In the genomic region with DNA sequence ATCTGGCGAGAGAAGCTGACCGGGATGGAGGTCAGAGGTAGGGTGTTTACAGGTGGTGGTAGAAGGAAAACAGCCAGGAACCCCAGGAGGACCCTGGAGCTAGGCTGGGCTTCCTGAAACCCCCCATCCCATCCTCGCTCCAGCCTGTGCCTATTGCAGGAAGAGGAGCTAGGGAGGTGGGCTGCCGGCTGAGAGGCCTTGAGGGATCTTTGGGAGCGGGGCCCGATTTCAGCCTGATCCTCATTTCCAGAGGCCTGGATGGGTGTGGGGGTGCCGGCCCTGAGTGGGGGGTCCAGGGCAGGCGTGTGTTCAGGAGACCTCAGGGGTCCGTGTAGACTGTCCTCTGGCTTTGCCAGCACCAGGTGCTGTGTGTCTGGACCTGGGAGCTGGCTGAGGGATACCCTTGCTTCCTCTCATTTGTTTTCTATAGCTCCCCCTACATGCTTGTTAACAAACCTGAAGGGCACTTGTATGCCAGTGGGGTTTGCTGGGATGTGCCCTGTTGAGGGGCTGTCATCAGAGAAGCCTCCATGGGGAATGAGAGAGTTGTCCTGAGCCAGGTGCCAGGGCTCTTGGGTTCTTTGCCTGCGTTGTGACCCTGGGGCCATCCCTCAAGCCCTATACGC, we compare ENCODE assay signal across 9 cellular contexts. TPM values are rescaled to one million over a fixed set of nuclear protein-coding genes. Genes with fewer than 3 reads are reported as not detected.
A peak's percentile ranks its signal among the peaks of the same experiment; 100 is the strongest.
DNase-seq lines count a peak whose midpoint lies in the region; ATAC-seq lines count a peak whose summit lies in the region.
"Had no signal": no experiment of that assay in that cellular context is flagged by ENCODE, and none has a peak within 500 bp of the region (broad histone marks: within the 10 kb centered on the region; RNA-seq: fewer than 3 reads in every experiment).

No MANE protein-coding gene starts in this region.

- CTCF ChIA-PET in activated naive CD4-positive, alpha-beta T cell treated with anti-CD3 and anti-CD28 coated beads for 36 hours (lab: Charles Lee): interaction anchor here (1.5 kb wide), 1 partner anchor 9 kb away, joined by 3 read pairs; no protein-coding TSS in a partner anchor
- CTCF ChIA-PET in activated naive CD4-positive, alpha-beta T cell treated with anti-CD3 and anti-CD28 coated beads, Interleukin-2, amount 10 ng/mL, durations not matched to agents 7 days and 5 days (lab: Charles Lee): interaction anchor here (1.2 to 1.9 kb wide), 2 partner anchors 8 to 12 kb away, joined by 3 to 4 read pairs; no protein-coding TSS in a partner anchor
- CTCF ChIA-PET in T-cell (lab: Charles Lee): no interaction called here

- no peaks in the 10 kb centered on the region for H3K36me3 ChIP-seq in iPS-18a (ENCODE audit: control insufficient read depth, low read depth, low read length)

- ATAC-seq in T-cell (replicated peaks in 1 of 4) (peak in 1 of 4 experiments; percentile 14), HG03571 (IDR thresholded peaks at IDR 0.05; ENCODE audit: unreplicated experiment) (no peak), GM19395 (IDR thresholded peaks at IDR 0.05; ENCODE audit: unreplicated experiment) (no peak)
- ATAC-seq in stimulated activated naive CD8-positive, alpha-beta T cell treated with anti-CD3 and anti-CD28 coated beads, Interleukin-15, amount 100 ng/mL, for 72 hours: no peak

- POLR2A ChIA-PET in T-cell (lab: Charles Lee): no interaction called here

- H3K9me3 Mint-ChIP-seq in activated naive CD4-positive, alpha-beta T cell treated with anti-CD3 and anti-CD28 coated beads for 36 hours: no peaks in the 10 kb centered on the region
- H3K9me3 Mint-ChIP-seq in activated naive CD4-positive, alpha-beta T cell treated with anti-CD3 and anti-CD28 coated beads, Interleukin-2, amount 10 ng/mL, durations not matched to agents 7 days and 5 days: no peaks in the 10 kb centered on the region
- H3K9me3 Mint-ChIP-seq in T-cell: no peaks in the 10 kb centered on the region
- no peaks in the 10 kb centered on the region for H3K9me3 Mint-ChIP-seq in stimulated activated naive CD8-positive, alpha-beta T cell treated with anti-CD3 and anti-CD28 coated beads, Interleukin-15, amount 100 ng/mL, for 72 hours

- H3K27ac Mint-ChIP-seq in activated naive CD4-positive, alpha-beta T cell treated with anti-CD3 and anti-CD28 coated beads for 36 hours: no peak overlapping the region
- H3K27ac Mint-ChIP-seq in activated naive CD4-positive, alpha-beta T cell treated with anti-CD3 and anti-CD28 coated beads, Interleukin-2, amount 10 ng/mL, durations not matched to agents 7 days and 5 days: no peak overlapping the region
- no peak overlapping the region for H3K27ac Mint-ChIP-seq in T-cell
- no peak overlapping the region for H3K27ac Mint-ChIP-seq in stimulated activated naive CD8-positive, alpha-beta T cell treated with anti-CD3 and anti-CD28 coated beads, Interleukin-15, amount 100 ng/mL, for 72 hours

- intact Hi-C loops in activated naive CD4-positive, alpha-beta T cell treated with anti-CD3 and anti-CD28 coated beads for 36 hours (cut with micrococcal nuclease): no loop called here

- peaks cover 36% of the 10 kb centered on the region for H3K27me3 Mint-ChIP-seq in activated naive CD4-positive, alpha-beta T cell treated with anti-CD3 and anti-CD28 coated beads for 36 hours (ENCODE audit: low read depth)
- peaks cover 85% of the 10 kb centered on the region for H3K27me3 Mint-ChIP-seq in activated naive CD4-positive, alpha-beta T cell treated with anti-CD3 and anti-CD28 coated beads, Interleukin-2, amount 10 ng/mL, durations not matched to agents 7 days and 5 days
- peaks cover 36 to 60% of the 10 kb centered on the region in 2 donors for H3K27me3 Mint-ChIP-seq in T-cell
- peaks cover 75% of the 10 kb centered on the region for H3K27me3 Mint-ChIP-seq in stimulated activated naive CD8-positive, alpha-beta T cell treated with anti-CD3 and anti-CD28 coated beads, Interleukin-15, amount 100 ng/mL, for 72 hours

- no peak for DNase-seq in activated naive CD4-positive, alpha-beta T cell treated with anti-CD3 and anti-CD28 coated beads for 36 hours
- DNase-seq in activated naive CD4-positive, alpha-beta T cell treated with anti-CD3 and anti-CD28 coated beads, Interleukin-2, amount 10 ng/mL, durations not matched to agents 7 days and 5 days: no peak
- DNase-seq in T-cell: no peak
- no peak for DNase-seq in stimulated activated naive CD8-positive, alpha-beta T cell treated with anti-CD3 and anti-CD28 coated beads, Interleukin-15, amount 100 ng/mL, for 72 hours
- DNase-seq in NCI-H128 (lab: John Stamatoyannopoulos, UW; ENCODE audit: unreplicated experiment): no peak

- no peaks in the 10 kb centered on the region for H3K36me3 Mint-ChIP-seq in activated naive CD4-positive, alpha-beta T cell treated with anti-CD3 and anti-CD28 coated beads for 36 hours (ENCODE audit: low read depth)
- H3K36me3 Mint-ChIP-seq in activated naive CD4-positive, alpha-beta T cell treated with anti-CD3 and anti-CD28 coated beads, Interleukin-2, amount 10 ng/mL, durations not matched to agents 7 days and 5 days: no peaks in the 10 kb centered on the region
- no peaks in the 10 kb centered on the region for H3K36me3 Mint-ChIP-seq in T-cell

- H3K27me3 ChIP-seq in iPS-18a (ENCODE audit: control insufficient read depth, insufficient read depth, low read length): peaks cover 21% of the 10 kb centered on the region

- no peaks in the 10 kb centered on the region for H3K4me1 ChIP-seq in iPS-18a (ENCODE audit: control insufficient read depth, low read depth, low read length)

- peak overlapping the region; percentile 55 for H3K4me3 Mint-ChIP-seq in activated naive CD4-positive, alpha-beta T cell treated with anti-CD3 and anti-CD28 coated beads for 36 hours
- no peak overlapping the region for H3K4me3 Mint-ChIP-seq in activated naive CD4-positive, alpha-beta T cell treated with anti-CD3 and anti-CD28 coated beads, Interleukin-2, amount 10 ng/mL, durations not matched to agents 7 days and 5 days
- peak overlapping the region; percentile 56 to 67 (median 66) for H3K4me3 Mint-ChIP-seq in T-cell
- H3K4me3 Mint-ChIP-seq in stimulated activated naive CD8-positive, alpha-beta T cell treated with anti-CD3 and anti-CD28 coated beads, Interleukin-15, amount 100 ng/mL, for 72 hours: peak overlapping the region; percentile 39 to 56

- no peaks in the 10 kb centered on the region for H3K9me3 ChIP-seq in iPS-18a (ENCODE audit: control insufficient read depth, low read depth, low read length)

- no peak overlapping the region for H3K27ac ChIP-seq in iPS-18a (ENCODE audit: low read length)

- H3K9ac ChIP-seq in iPS-18a (ENCODE audit: low read length): peak overlapping the region; percentile 48

- peaks cover 9% of the 10 kb centered on the region for H3K4me1 Mint-ChIP-seq in activated naive CD4-positive, alpha-beta T cell treated with anti-CD3 and anti-CD28 coated beads for 36 hours (ENCODE audit: low read depth)
- H3K4me1 Mint-ChIP-seq in activated naive CD4-positive, alpha-beta T cell treated with anti-CD3 and anti-CD28 coated beads, Interleukin-2, amount 10 ng/mL, durations not matched to agents 7 days and 5 days: peaks cover 8% of the 10 kb centered on the region
- H3K4me1 Mint-ChIP-seq in T-cell: peaks cover 6 to 22% (median 7%) of the 10 kb centered on the region in 3 donors
- H3K4me1 Mint-ChIP-seq in stimulated activated naive CD8-positive, alpha-beta T cell treated with anti-CD3 and anti-CD28 coated beads, Interleukin-15, amount 100 ng/mL, for 72 hours: peaks cover 16% of the 10 kb centered on the region

- peak overlapping the region; percentile 82 for H3K4me3 ChIP-seq in iPS-18a (ENCODE audit: low read length)

RNA-seq across cellular contexts. Expression of a gene that starts 18.9 kb away (rescaled TPM):
- under 1 TPM; 0.81 to 0.86 TPM for total RNA-seq in activated naive CD4-positive, alpha-beta T cell treated with anti-CD3 and anti-CD28 coated beads for 36 hours
- 10 to 100 TPM in 4 of 5 donors, 1 to 10 TPM in 1; 8.0 to 77.7 (median 13.3) TPM for total RNA-seq in T-cell

RNA-seq across cellular contexts. Expression of a gene that starts 27.9 kb away (rescaled TPM):
- total RNA-seq in activated naive CD4-positive, alpha-beta T cell treated with anti-CD3 and anti-CD28 coated beads for 36 hours: under 1 TPM; 0.07 to 0.12 TPM
- total RNA-seq in T-cell: under 1 TPM in 4 of 5 donors, not detected in 1; 0.13 to 0.53 (median 0.27) TPM
- total RNA-seq: myocyte had no signal

Comparison
In these comparisons a context has a peak if more than half of its experiments do, and no peak if none do; other contexts are left out.
1. RNA of a gene that starts 18.9 kb away (total RNA-seq): 8.0 to 77.7 TPM in T-cell; 0.81 to 0.86 TPM in activated naive CD4-positive, alpha-beta T cell treated with anti-CD3 and anti-CD28 coated beads for 36 hours; every median in the first group is over 4 times any median in the second.
2. CTCF ChIA-PET loops: an anchor here in activated naive CD4-positive, alpha-beta T cell treated with anti-CD3 and anti-CD28 coated beads for 36 hours (1.5 kb wide) and activated naive CD4-positive, alpha-beta T cell treated with anti-CD3 and anti-CD28 coated beads, Interleukin-2, amount 10 ng/mL, durations not matched to agents 7 days and 5 days (1.2 to 1.9 kb wide); none called in T-cell.